In the genomic region with DNA sequence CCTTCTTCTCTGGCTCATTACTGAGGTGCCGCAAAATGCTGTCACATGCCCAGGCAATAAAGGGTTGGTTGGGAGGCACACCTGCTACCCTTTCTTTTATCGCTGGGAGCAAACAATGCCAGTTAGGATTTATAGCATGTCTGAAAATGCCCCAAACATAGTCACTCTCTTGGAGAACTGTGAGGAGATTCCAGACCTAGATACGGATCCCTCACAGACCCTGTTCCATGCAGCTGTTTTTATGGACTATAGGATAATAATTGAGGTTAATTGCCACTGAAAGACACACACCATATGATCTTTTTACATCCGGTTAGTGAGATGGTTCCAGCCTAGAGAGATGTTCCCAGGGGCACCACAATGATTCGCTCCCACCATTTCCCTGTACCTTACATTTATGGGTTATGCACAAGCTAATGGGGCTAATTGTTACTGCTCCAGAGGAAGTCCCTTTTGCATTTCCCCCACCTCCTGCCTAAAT, we compare ENCODE assay signal across 12 cellular contexts.
DNase-seq lines count a peak whose midpoint lies in the region; ATAC-seq and TF ChIP-seq lines count a peak whose summit lies in the region.
"Had no signal": no experiment of that assay in that cellular context is flagged by ENCODE, and none has a peak within 500 bp of the region (broad histone marks: within the 10 kb centered on the region; RNA-seq: fewer than 3 reads in every experiment).

No MANE protein-coding gene starts in this region.

- H3K27me3 Mint-ChIP-seq in activated CD4-positive, alpha-beta memory T cell treated with anti-CD3 and anti-CD28 coated beads, Interleukin-2, amount 10 ng/mL, durations not matched to agents 7 days and 5 days: peaks cover 7% of the 10 kb centered on the region

- H3K4me1 ChIP-seq in rectal smooth muscle tissue (ENCODE audit: control insufficient read depth, insufficient read depth, low read length) (peaks cover 10% of the 10 kb centered on the region), ovary (ENCODE audit: insufficient read depth) (peaks cover 7% of the 10 kb centered on the region)

- H3K27ac ChIP-seq in angular gyrus (ENCODE audit: low read depth, low read length): peak overlapping the region; percentile 54
- peak overlapping the region; percentile 33 for H3K27ac ChIP-seq in rectal smooth muscle tissue (ENCODE audit: low read depth, low read length)
- peak overlapping the region in 1 of 2 donors; percentile 71 for H3K27ac ChIP-seq in ovary
- H3K27ac ChIP-seq: psoas muscle had no signal

- H3K36me3 Mint-ChIP-seq in activated CD4-positive, alpha-beta memory T cell treated with anti-CD3 and anti-CD28 coated beads, Interleukin-2, amount 10 ng/mL, durations not matched to agents 7 days and 5 days (ENCODE audit: low read depth): no peaks in the 10 kb centered on the region
- H3K36me3 Mint-ChIP-seq: CD8-positive, alpha-beta T cell had no signal

- TF ChIP-seq POLR2A in ovary (IDR thresholded peaks at IDR 0.05): no peak

- peak; percentile 56 for DNase-seq in DMS79 (lab: John Stamatoyannopoulos, UW)
- peak; percentile 77 for DNase-seq in NCI-H2081 treated with DMSO at 0.1 percent for 48 hours (lab: John Stamatoyannopoulos, UW)
- no peak for DNase-seq in ovary
- DNase-seq in AG20443 (ENCODE audit: low spot score): no peak
- no peak for DNase-seq in activated CD4-positive, alpha-beta memory T cell treated with anti-CD3 and anti-CD28 coated beads, Interleukin-2, amount 10 ng/mL, durations not matched to agents 7 days and 5 days
- DNase-seq: CD8-positive, alpha-beta T cell; cerebellar nuclear complex; psoas muscle had no signal

- H3K4me3 Mint-ChIP-seq in activated CD4-positive, alpha-beta memory T cell treated with anti-CD3 and anti-CD28 coated beads, Interleukin-2, amount 10 ng/mL, durations not matched to agents 7 days and 5 days: no peak overlapping the region
- H3K4me3 Mint-ChIP-seq: activated T-helper 1 cell treated with anti-CD3 and anti-CD28 coated beads, Interleukin-12 subunit alpha, Interleukin-12 subunit beta, Interleukin-2, Interleukin-4 antibody, amounts not matched to agents 30 ng/mL and 10 ng/mL and 1 ng/mL, durations not matched to agents 14 hours and 24 hours and 36 hours; CD8-positive, alpha-beta T cell had no signal

- WGBS in ovary, 3 donors: 31 to 39% (median 32%) methylated on average over 5 of the region's 5 CpGs

- no peak overlapping the region for H3K9ac ChIP-seq in rectal smooth muscle tissue (ENCODE audit: low read length)

- TF ChIP-seq CTCF in ovary (IDR thresholded peaks at IDR 0.05): no peak

- no peaks in the 10 kb centered on the region for H3K27me3 ChIP-seq in rectal smooth muscle tissue (ENCODE audit: control insufficient read depth, insufficient read depth, low read length)
- H3K27me3 ChIP-seq in ovary: no peaks in the 10 kb centered on the region

- no peak for TF ChIP-seq EP300 in ovary (IDR thresholded peaks at IDR 0.05)

- H3K36me3 ChIP-seq in rectal smooth muscle tissue (ENCODE audit: control insufficient read depth, insufficient read depth, low read length) (no peaks in the 10 kb centered on the region), ovary (no peaks in the 10 kb centered on the region)

- no peak for ATAC-seq in GM18520 (IDR thresholded peaks at IDR 0.05; ENCODE audit: unreplicated experiment)
- ATAC-seq: CD8-positive, alpha-beta T cell had no signal

- H3K9me3 ChIP-seq in ovary: no peaks in the 10 kb centered on the region
- H3K9me3 ChIP-seq: psoas muscle had no signal

- CTCF ChIA-PET in activated CD4-positive, alpha-beta memory T cell treated with anti-CD3 and anti-CD28 coated beads, Interleukin-2, amount 10 ng/mL, durations not matched to agents 7 days and 5 days (lab: Charles Lee): no interaction called here

- H3K4me3 ChIP-seq in rectal smooth muscle tissue (ENCODE audit: low read length) (no peak overlapping the region), ovary (no peak overlapping the region)

- H3K4me1 Mint-ChIP-seq in activated CD4-positive, alpha-beta memory T cell treated with anti-CD3 and anti-CD28 coated beads, Interleukin-2, amount 10 ng/mL, durations not matched to agents 7 days and 5 days: no peaks in the 10 kb centered on the region

- intact Hi-C loops in ovary (cut with DNase I): no loop called here

- H3K9me3 Mint-ChIP-seq in activated CD4-positive, alpha-beta memory T cell treated with anti-CD3 and anti-CD28 coated beads, Interleukin-2, amount 10 ng/mL, durations not matched to agents 7 days and 5 days: no peaks in the 10 kb centered on the region
- H3K9me3 Mint-ChIP-seq: activated T-helper 1 cell treated with anti-CD3 and anti-CD28 coated beads, Interleukin-12 subunit alpha, Interleukin-12 subunit beta, Interleukin-2, Interleukin-4 antibody, amounts not matched to agents 30 ng/mL and 10 ng/mL and 1 ng/mL, durations not matched to agents 14 hours and 24 hours and 36 hours; CD8-positive, alpha-beta T cell had no signal

- POLR2A ChIA-PET in activated CD4-positive, alpha-beta memory T cell treated with anti-CD3 and anti-CD28 coated beads, Interleukin-2, amount 10 ng/mL, durations not matched to agents 7 days and 5 days (lab: Charles Lee): no interaction called here

- H3K27ac Mint-ChIP-seq in activated CD4-positive, alpha-beta memory T cell treated with anti-CD3 and anti-CD28 coated beads, Interleukin-2, amount 10 ng/mL, durations not matched to agents 7 days and 5 days: no peak overlapping the region
- H3K27ac Mint-ChIP-seq: activated T-helper 1 cell treated with anti-CD3 and anti-CD28 coated beads, Interleukin-12 subunit alpha, Interleukin-12 subunit beta, Interleukin-2, Interleukin-4 antibody, amounts not matched to agents 30 ng/mL and 10 ng/mL and 1 ng/mL, durations not matched to agents 14 hours and 24 hours and 36 hours; CD8-positive, alpha-beta T cell had no signal

Comparison
In these comparisons a context has a peak if more than half of its experiments do, and no peak if none do; other contexts are left out.
1. DNase-seq: peak in DMS79 (single experiment) and NCI-H2081 treated with DMSO at 0.1 percent for 48 hours (single experiment); none in ovary (0 of 5), AG20443 (single experiment) and activated CD4-positive, alpha-beta memory T cell treated with anti-CD3 and anti-CD28 coated beads, Interleukin-2, amount 10 ng/mL, durations not matched to agents 7 days and 5 days (single experiment).